1 cellular context compared by ENCODE assay signal in the genomic region with DNA sequence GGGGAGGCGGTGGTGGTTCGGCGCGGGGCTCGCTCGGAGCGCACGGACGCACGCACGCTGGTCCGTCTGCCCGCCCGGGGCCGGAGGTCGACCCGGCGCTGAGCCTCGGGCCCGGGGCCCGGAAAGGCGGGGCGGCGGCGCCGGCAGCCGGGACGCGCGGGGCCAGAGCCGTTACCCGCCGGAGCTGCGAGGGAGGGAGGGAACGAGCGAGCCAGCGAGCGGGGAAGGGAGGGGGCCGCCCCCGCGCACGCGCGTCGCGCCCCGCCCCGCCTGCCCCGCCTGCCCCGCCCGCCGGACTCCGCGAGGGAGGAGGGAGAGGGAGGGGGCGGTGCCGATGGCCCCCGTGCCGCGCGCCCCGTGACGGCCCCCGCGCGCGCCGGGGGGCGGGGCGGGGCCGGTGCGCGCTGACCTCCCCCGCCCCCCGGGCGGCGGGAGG.
A peak's percentile ranks its signal among the peaks of the same experiment; 100 is the strongest.
TF ChIP-seq lines count a peak whose summit lies in the region.

No MANE protein-coding gene starts in this region.

TF ChIP-seq in HepG2, 621 proteins besides CTCF, POLR2A, EP300 and RAD21 (continued from another document):
- TF ChIP-seq, protein P1, sequence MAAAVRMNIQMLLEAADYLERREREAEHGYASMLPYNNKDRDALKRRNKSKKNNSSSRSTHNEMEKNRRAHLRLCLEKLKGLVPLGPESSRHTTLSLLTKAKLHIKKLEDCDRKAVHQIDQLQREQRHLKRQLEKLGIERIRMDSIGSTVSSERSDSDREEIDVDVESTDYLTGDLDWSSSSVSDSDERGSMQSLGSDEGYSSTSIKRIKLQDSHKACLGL (CRISPR knock-in tag; IDR thresholded peaks at IDR 0.05): no peak
- TF ChIP-seq, protein P2, sequence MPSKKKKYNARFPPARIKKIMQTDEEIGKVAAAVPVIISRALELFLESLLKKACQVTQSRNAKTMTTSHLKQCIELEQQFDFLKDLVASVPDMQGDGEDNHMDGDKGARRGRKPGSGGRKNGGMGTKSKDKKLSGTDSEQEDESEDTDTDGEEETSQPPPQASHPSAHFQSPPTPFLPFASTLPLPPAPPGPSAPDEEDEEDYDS (CRISPR knock-in tag; IDR thresholded peaks at IDR 0.05): no peak
- TF ChIP-seq ZNF33B (CRISPR knock-in tag; IDR thresholded peaks at IDR 0.05): no peak
- TF ChIP-seq ZNF607 (CRISPR knock-in tag; IDR thresholded peaks at IDR 0.05; ENCODE audit: borderline replicate concordance): no peak
- TF ChIP-seq RAD51 (IDR thresholded peaks at IDR 0.05; ENCODE audit: borderline replicate concordance): no peak
- TF ChIP-seq THAP11 (CRISPR knock-in tag; IDR thresholded peaks at IDR 0.05): 0 out of 2 replicates have a peak, but pooled peaks have one; percentile 4
- TF ChIP-seq, protein P3, sequence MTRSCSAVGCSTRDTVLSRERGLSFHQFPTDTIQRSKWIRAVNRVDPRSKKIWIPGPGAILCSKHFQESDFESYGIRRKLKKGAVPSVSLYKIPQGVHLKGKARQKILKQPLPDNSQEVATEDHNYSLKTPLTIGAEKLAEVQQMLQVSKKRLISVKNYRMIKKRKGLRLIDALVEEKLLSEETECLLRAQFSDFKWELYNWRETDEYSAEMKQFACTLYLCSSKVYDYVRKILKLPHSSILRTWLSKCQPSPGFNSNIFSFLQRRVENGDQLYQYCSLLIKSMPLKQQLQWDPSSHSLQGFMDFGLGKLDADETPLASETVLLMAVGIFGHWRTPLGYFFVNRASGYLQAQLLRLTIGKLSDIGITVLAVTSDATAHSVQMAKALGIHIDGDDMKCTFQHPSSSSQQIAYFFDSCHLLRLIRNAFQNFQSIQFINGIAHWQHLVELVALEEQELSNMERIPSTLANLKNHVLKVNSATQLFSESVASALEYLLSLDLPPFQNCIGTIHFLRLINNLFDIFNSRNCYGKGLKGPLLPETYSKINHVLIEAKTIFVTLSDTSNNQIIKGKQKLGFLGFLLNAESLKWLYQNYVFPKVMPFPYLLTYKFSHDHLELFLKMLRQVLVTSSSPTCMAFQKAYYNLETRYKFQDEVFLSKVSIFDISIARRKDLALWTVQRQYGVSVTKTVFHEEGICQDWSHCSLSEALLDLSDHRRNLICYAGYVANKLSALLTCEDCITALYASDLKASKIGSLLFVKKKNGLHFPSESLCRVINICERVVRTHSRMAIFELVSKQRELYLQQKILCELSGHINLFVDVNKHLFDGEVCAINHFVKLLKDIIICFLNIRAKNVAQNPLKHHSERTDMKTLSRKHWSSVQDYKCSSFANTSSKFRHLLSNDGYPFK (CRISPR knock-in tag; IDR thresholded peaks at IDR 0.05; ENCODE audit: borderline replicate concordance): no peak
- TF ChIP-seq SMAD9 (CRISPR knock-in tag; IDR thresholded peaks at IDR 0.05): no peak
